ENCODE assay signal across 1 cellular context in the genomic region with DNA sequence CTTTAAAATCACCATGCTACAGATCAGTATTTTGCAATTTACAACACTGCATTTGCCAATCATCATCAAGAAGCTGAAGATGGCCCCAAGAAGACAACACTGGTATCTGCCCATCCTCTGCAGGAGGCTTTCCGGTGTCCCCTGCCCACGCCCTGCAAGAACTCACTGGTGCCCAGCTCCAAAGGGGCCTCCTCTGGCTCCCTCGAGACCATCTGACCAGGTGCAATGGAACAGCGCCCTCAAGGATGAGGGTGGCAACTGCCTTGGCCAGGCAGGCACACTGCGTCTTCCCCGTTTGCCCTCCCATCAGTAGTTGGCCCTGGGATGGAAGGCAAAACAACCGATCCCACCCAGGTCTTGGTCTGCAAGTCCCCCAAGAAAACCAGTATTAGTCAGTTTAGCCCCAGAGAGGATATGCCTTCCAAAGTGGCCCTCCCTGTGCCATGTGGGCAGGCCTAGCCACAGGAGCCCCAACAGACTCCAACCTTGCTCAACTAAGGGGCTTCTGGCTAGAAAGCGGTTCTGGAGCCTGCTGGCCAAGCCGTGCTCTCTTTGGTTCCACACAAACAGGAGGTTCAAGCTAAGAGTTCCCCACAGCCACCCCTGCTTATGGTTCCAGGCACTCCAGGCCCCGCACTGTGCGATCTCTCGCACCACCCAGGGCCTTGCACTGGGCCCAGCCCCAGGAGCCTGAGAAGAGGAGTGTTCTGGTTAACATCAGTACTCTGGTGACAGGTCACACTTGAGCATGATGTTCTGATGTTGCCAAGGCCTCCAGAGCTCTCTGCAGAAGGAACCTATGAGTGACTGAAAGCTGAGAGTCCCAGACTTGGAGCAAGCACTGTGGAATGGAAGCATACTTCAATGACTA.
TF ChIP-seq lines count a peak whose summit lies in the region.

No MANE protein-coding gene starts in this region.

TF ChIP-seq in H1, 55 proteins besides CTCF, POLR2A, EP300 and RAD21:
- TF ChIP-seq SUZ12 (IDR thresholded peaks at IDR 0.05; ENCODE audit: low read length): no peak
- no peak for TF ChIP-seq NRF1 (IDR thresholded peaks at IDR 0.05; ENCODE audit: low read depth, low read length)
- TF ChIP-seq SIX5 (IDR thresholded peaks at IDR 0.05; ENCODE audit: low read depth, low read length): no peak
- TF ChIP-seq HDAC6 (IDR thresholded peaks at IDR 0.05; ENCODE audit: low read depth, low read length): no peak
- TF ChIP-seq POU5F1 (IDR thresholded peaks at IDR 0.05; ENCODE audit: low read depth, low read length): no peak
- no peak for TF ChIP-seq RBBP5 (IDR thresholded peaks at IDR 0.05; ENCODE audit: borderline replicate concordance, low read depth, low read length)
- TF ChIP-seq, protein P1, sequence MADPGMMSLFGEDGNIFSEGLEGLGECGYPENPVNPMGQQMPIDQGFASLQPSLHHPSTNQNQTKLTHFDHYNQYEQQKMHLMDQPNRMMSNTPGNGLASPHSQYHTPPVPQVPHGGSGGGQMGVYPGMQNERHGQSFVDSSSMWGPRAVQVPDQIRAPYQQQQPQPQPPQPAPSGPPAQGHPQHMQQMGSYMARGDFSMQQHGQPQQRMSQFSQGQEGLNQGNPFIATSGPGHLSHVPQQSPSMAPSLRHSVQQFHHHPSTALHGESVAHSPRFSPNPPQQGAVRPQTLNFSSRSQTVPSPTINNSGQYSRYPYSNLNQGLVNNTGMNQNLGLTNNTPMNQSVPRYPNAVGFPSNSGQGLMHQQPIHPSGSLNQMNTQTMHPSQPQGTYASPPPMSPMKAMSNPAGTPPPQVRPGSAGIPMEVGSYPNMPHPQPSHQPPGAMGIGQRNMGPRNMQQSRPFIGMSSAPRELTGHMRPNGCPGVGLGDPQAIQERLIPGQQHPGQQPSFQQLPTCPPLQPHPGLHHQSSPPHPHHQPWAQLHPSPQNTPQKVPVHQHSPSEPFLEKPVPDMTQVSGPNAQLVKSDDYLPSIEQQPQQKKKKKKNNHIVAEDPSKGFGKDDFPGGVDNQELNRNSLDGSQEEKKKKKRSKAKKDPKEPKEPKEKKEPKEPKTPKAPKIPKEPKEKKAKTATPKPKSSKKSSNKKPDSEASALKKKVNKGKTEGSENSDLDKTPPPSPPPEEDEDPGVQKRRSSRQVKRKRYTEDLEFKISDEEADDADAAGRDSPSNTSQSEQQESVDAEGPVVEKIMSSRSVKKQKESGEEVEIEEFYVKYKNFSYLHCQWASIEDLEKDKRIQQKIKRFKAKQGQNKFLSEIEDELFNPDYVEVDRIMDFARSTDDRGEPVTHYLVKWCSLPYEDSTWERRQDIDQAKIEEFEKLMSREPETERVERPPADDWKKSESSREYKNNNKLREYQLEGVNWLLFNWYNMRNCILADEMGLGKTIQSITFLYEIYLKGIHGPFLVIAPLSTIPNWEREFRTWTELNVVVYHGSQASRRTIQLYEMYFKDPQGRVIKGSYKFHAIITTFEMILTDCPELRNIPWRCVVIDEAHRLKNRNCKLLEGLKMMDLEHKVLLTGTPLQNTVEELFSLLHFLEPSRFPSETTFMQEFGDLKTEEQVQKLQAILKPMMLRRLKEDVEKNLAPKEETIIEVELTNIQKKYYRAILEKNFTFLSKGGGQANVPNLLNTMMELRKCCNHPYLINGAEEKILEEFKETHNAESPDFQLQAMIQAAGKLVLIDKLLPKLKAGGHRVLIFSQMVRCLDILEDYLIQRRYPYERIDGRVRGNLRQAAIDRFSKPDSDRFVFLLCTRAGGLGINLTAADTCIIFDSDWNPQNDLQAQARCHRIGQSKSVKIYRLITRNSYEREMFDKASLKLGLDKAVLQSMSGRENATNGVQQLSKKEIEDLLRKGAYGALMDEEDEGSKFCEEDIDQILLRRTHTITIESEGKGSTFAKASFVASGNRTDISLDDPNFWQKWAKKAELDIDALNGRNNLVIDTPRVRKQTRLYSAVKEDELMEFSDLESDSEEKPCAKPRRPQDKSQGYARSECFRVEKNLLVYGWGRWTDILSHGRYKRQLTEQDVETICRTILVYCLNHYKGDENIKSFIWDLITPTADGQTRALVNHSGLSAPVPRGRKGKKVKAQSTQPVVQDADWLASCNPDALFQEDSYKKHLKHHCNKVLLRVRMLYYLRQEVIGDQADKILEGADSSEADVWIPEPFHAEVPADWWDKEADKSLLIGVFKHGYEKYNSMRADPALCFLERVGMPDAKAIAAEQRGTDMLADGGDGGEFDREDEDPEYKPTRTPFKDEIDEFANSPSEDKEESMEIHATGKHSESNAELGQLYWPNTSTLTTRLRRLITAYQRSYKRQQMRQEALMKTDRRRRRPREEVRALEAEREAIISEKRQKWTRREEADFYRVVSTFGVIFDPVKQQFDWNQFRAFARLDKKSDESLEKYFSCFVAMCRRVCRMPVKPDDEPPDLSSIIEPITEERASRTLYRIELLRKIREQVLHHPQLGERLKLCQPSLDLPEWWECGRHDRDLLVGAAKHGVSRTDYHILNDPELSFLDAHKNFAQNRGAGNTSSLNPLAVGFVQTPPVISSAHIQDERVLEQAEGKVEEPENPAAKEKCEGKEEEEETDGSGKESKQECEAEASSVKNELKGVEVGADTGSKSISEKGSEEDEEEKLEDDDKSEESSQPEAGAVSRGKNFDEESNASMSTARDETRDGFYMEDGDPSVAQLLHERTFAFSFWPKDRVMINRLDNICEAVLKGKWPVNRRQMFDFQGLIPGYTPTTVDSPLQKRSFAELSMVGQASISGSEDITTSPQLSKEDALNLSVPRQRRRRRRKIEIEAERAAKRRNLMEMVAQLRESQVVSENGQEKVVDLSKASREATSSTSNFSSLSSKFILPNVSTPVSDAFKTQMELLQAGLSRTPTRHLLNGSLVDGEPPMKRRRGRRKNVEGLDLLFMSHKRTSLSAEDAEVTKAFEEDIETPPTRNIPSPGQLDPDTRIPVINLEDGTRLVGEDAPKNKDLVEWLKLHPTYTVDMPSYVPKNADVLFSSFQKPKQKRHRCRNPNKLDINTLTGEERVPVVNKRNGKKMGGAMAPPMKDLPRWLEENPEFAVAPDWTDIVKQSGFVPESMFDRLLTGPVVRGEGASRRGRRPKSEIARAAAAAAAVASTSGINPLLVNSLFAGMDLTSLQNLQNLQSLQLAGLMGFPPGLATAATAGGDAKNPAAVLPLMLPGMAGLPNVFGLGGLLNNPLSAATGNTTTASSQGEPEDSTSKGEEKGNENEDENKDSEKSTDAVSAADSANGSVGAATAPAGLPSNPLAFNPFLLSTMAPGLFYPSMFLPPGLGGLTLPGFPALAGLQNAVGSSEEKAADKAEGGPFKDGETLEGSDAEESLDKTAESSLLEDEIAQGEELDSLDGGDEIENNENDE (IDR thresholded peaks at IDR 0.05; ENCODE audit: insufficient replicate concordance, low read length): no peak
- TF ChIP-seq CBX8 (IDR thresholded peaks at IDR 0.05; ENCODE audit: borderline replicate concordance, low read depth, low read length): no peak
